Comparison of ENCODE assay signal across 26 cellular contexts in genomic region chr14:39366460-39367386, GRCh38.
DNase-seq lines count a peak whose midpoint lies in the region; ATAC-seq and TF ChIP-seq lines count a peak whose summit lies in the region.
"Had no signal": no experiment of that assay in that cellular context is flagged by ENCODE, and none has a peak within 500 bp of the region (broad histone marks: within the 10 kb centered on the region; RNA-seq: fewer than 3 reads in every experiment).

No MANE protein-coding gene starts in this region.

- peaks cover 15% of the 10 kb centered on the region for H3K4me1 ChIP-seq in GM23338 (ENCODE audit: insufficient read depth)
- H3K4me1 ChIP-seq in RWPE2 (ENCODE audit: insufficient read depth, poor library complexity, severe bottlenecking): no peaks in the 10 kb centered on the region
- H3K4me1 ChIP-seq in iPS-20b (ENCODE audit: insufficient read depth, low read length): peaks cover 18% of the 10 kb centered on the region; the same call in 1 of the 2 replicates
- peaks cover 3 to 23% of the 10 kb centered on the region in 2 donors for H3K4me1 ChIP-seq in neuronal stem cell (ENCODE audit: control insufficient read depth in 2 of 2, insufficient read depth in 1 of 2, low read depth in 1 of 2, low read length in 2 of 2)
- peaks cover 4% of the 10 kb centered on the region for H3K4me1 ChIP-seq in BE2C
- H3K4me1 ChIP-seq: Caco-2, prostate gland, suprapubic skin, uterus had no signal

- H3K9me3 ChIP-seq in RWPE2 (ENCODE audit: severe bottlenecking) (peaks cover 10% of the 10 kb centered on the region), iPS-20b (ENCODE audit: insufficient read depth, low read depth, low read length) (no peaks in the 10 kb centered on the region), neuronal stem cell (replicated peaks in 1 of 2; ENCODE audit: control insufficient read depth in 2 of 2, insufficient read depth in 1 of 2, low read depth in 1 of 2, low read length in 2 of 2) (peaks cover 3 to 5% of the 10 kb centered on the region in 2 donors), BE2C (no peaks in the 10 kb centered on the region)
- H3K9me3 ChIP-seq: Caco-2, prostate gland, suprapubic skin had no signal

- no CpG with 5 or more reads among the region's 10 CpGs for WGBS in neuronal stem cell (ENCODE audit: extremely low coverage in 2 of 2, insufficient read length in 2 of 2, insufficient replicate concordance in 1 of 2), 2 donors

- H3K36me3 Mint-ChIP-seq in GM23338 (ENCODE audit: low read depth): peaks cover 18% of the 10 kb centered on the region; the same call in 2 of the 3 replicates

- H3K27ac ChIP-seq in GM23338 (ENCODE audit: low read depth): 0 out of 2 replicates have a peak overlapping the region, but pooled peaks have one; percentile 48
- no peak overlapping the region for H3K27ac ChIP-seq in RWPE2 (ENCODE audit: poor library complexity, severe bottlenecking)
- H3K27ac ChIP-seq in iPS-20b (ENCODE audit: low read length): no peak overlapping the region
- peak overlapping the region; percentile 52 for H3K27ac ChIP-seq in neuronal stem cell (replicated peaks; ENCODE audit: low read length)
- no peak overlapping the region for H3K27ac ChIP-seq in coronary artery
- H3K27ac ChIP-seq: heart right ventricle, prostate gland, SK-N-MC, skin epidermis, suprapubic skin, uterus had no signal

- ATAC-seq in GM23338: peak; percentile 26
- ATAC-seq in RWPE2 (ENCODE audit: low read depth): peak; percentile 20; the same call in 2 of the 3 replicates
- ATAC-seq: activated T-cell treated with anti-CD3 and anti-CD28 coated beads, Interleukin-2, amount 50 U/mL, for 72 hours; T-helper 17 cell had no signal

- H3K14ac ChIP-seq in neuronal stem cell (ENCODE audit: low read length): no peak overlapping the region

- H4K20me1 ChIP-seq in GM23338 (replicated peaks; ENCODE audit: insufficient read depth): no peaks in the 10 kb centered on the region

- peak overlapping the region; percentile 19 for H4K8ac ChIP-seq in neuronal stem cell (ENCODE audit: low read depth, low read length)

- DNase-seq in GM23338 (ENCODE audit: low spot score) (peak; percentile 14), RWPE2 (ENCODE audit: low spot score) (no peak), neuronal stem cell (ENCODE audit: low spot score) (no peak), middle frontal gyrus (ENCODE audit: extremely low spot score, low spot score) (no peak), coronary artery (ENCODE audit: low spot score) (no peak), BE2C (no peak), GM20000 (ENCODE audit: low spot score) (no peak)
- DNase-seq: activated CD4-positive, alpha-beta T cell treated with anti-CD3 and anti-CD28 coated beads for 4 hours; activated T-cell treated with anti-CD3 and anti-CD28 coated beads, Interleukin-2, amount 50 U/mL, for 72 hours; C1 segment of cervical spinal cord; Caco-2; effector CD8-positive, alpha-beta T cell; erythroblast; foreskin fibroblast; heart right ventricle; NCI-H1092; NCI-H1930; NCI-H2227 treated with DMSO at 0.1 percent for 48 hours; T-helper 17 cell; uterus had no signal

- no peaks in the 10 kb centered on the region for H3F3A ChIP-seq in GM23338 (replicated peaks; ENCODE audit: low read depth)

- no peak overlapping the region for H3K23ac ChIP-seq in neuronal stem cell (ENCODE audit: low read depth, low read length, poor library complexity)

- H3K9me3 Mint-ChIP-seq in GM23338: peaks cover 11% of the 10 kb centered on the region; the same call in 2 of the 3 replicates

- H3K4me1 Mint-ChIP-seq in GM23338: peaks cover 37% of the 10 kb centered on the region

- H3K18ac ChIP-seq in neuronal stem cell (ENCODE audit: low read length): peak overlapping the region; percentile 93

- H3K4me3 ChIP-seq in GM23338 (no peak overlapping the region), RWPE2 (ENCODE audit: severe bottlenecking) (no peak overlapping the region), iPS-20b (ENCODE audit: low read length) (0 out of 2 replicates have a peak overlapping the region, but pooled peaks have one; percentile 31), neuronal stem cell (ENCODE audit: low read length in 2 of 2) (no peak overlapping the region), coronary artery (no peak overlapping the region), BE2C (ENCODE audit: low read depth, low read length) (no peak overlapping the region)
- H3K4me3 ChIP-seq: heart right ventricle, prostate gland, SK-N-MC, skin epidermis, suprapubic skin, uterus had no signal

- no peak overlapping the region for H3K4ac ChIP-seq in neuronal stem cell (ENCODE audit: low read length)

- peak overlapping the region; percentile 97 for H2BK12ac ChIP-seq in neuronal stem cell (ENCODE audit: low read length)

- H3K4me3 Mint-ChIP-seq in GM23338: no peak overlapping the region
- H3K4me3 Mint-ChIP-seq: activated naive CD8-positive, alpha-beta T cell; activated T-cell treated with anti-CD3 and anti-CD28 coated beads, Interleukin-2, amount 50 U/mL, for 72 hours; T-helper 17 cell had no signal

- H4K91ac ChIP-seq in neuronal stem cell (ENCODE audit: low read depth, low read length, poor library complexity): peak overlapping the region; percentile 100

- no peaks in the 10 kb centered on the region for H3K79me2 ChIP-seq in GM23338 (replicated peaks; ENCODE audit: insufficient read depth)

- H3K9me2 ChIP-seq in GM23338 (ENCODE audit: insufficient read depth): no peaks in the 10 kb centered on the region

- H3K27me3 ChIP-seq in GM23338 (ENCODE audit: insufficient read depth): no peaks in the 10 kb centered on the region
- no peaks in the 10 kb centered on the region for H3K27me3 ChIP-seq in RWPE2 (ENCODE audit: insufficient read depth, poor library complexity, severe bottlenecking)
- H3K27me3 ChIP-seq in iPS-20b (ENCODE audit: insufficient read depth, low read length): no peaks in the 10 kb centered on the region
- H3K27me3 ChIP-seq in neuronal stem cell (ENCODE audit: control insufficient read depth in 3 of 3, insufficient read depth in 3 of 3, low read depth in 1 of 3, low read length in 3 of 3): no peaks in the 10 kb centered on the region
- no peaks in the 10 kb centered on the region for H3K27me3 ChIP-seq in BE2C
- H3K27me3 ChIP-seq: heart right ventricle, suprapubic skin, uterus had no signal

- H3K27ac Mint-ChIP-seq in GM23338: peak overlapping the region; percentile 73
- H3K27ac Mint-ChIP-seq: activated naive CD8-positive, alpha-beta T cell; activated T-cell treated with anti-CD3 and anti-CD28 coated beads, Interleukin-2, amount 50 U/mL, for 72 hours; T-helper 17 cell had no signal

- TF ChIP-seq CTCF in GM23338 (conservative IDR thresholded peaks at IDR 0.05; ENCODE audit: low read depth in 2 of 2) (no peak), RWPE2 (IDR thresholded peaks at IDR 0.05; ENCODE audit: poor library complexity, severe bottlenecking) (no peak), coronary artery (IDR thresholded peaks at IDR 0.05) (no peak), BE2C (IDR thresholded peaks at IDR 0.05; ENCODE audit: low read depth, low read length) (no peak), GM20000 (IDR thresholded peaks at IDR 0.05; ENCODE audit: extremely low read depth, missing control alignments) (no peak)

- no peaks in the 10 kb centered on the region for H3K36me3 ChIP-seq in GM23338 (ENCODE audit: insufficient read depth)
- 0 out of 2 replicates have a peak, but pooled peaks cover 3% of the 10 kb centered on the region for H3K36me3 ChIP-seq in RWPE2 (ENCODE audit: low read depth)
- no peaks in the 10 kb centered on the region for H3K36me3 ChIP-seq in iPS-20b (ENCODE audit: insufficient read depth, low read depth, low read length)
- peaks cover 0 to 2% of the 10 kb centered on the region in 2 donors for H3K36me3 ChIP-seq in neuronal stem cell (replicated peaks in 1 of 2; ENCODE audit: control insufficient read depth in 2 of 2, insufficient read depth in 2 of 2, low read length in 2 of 2)
- H3K36me3 ChIP-seq in BE2C: no peaks in the 10 kb centered on the region; the same call in 1 of the 2 replicates
- H3K36me3 ChIP-seq: prostate gland, uterus had no signal

- H2BK5ac ChIP-seq in neuronal stem cell (ENCODE audit: low read length): peak overlapping the region; percentile 42

- H3K27me3 Mint-ChIP-seq in GM23338 (ENCODE audit: insufficient read depth, low read depth, poor library complexity): peaks cover 4% of the 10 kb centered on the region
- H3K27me3 Mint-ChIP-seq: activated naive CD8-positive, alpha-beta T cell; T-helper 17 cell had no signal

- H3K9ac ChIP-seq in iPS-20b (ENCODE audit: low read depth, low read length) (no peak overlapping the region; the same call in 1 of the 2 replicates), neuronal stem cell (ENCODE audit: low read depth, low read length, poor library complexity) (peak overlapping the region; percentile 72)

- no peak overlapping the region for H2BK120ac ChIP-seq in neuronal stem cell (ENCODE audit: low read depth, low read length)

- peak overlapping the region; percentile 94 for H2AK5ac ChIP-seq in neuronal stem cell (ENCODE audit: low read depth, low read length)

- H2BK15ac ChIP-seq in neuronal stem cell (ENCODE audit: low read length): peak overlapping the region; percentile 7

- no peaks in the 10 kb centered on the region for H3K79me1 ChIP-seq in neuronal stem cell (ENCODE audit: low read depth, low read length)

- H2AFZ ChIP-seq in GM23338 (no peak overlapping the region), neuronal stem cell (ENCODE audit: low read length) (no peak overlapping the region)

- 0 out of 2 replicates have a peak overlapping the region, but pooled peaks have one; percentile 17 for H3K4me2 ChIP-seq in GM23338
- H3K4me2 ChIP-seq in neuronal stem cell (ENCODE audit: insufficient read depth, low read length, poor library complexity, severe bottlenecking): no peak overlapping the region

Comparison
In these comparisons a context has a peak if more than half of its experiments do, and no peak if none do; other contexts are left out.
1. H3K27ac ChIP-seq: peak in GM23338 (single experiment) and neuronal stem cell (single experiment); none in RWPE2 (single experiment), iPS-20b (single experiment) and coronary artery (0 of 2).